19 cellular contexts compared by ENCODE assay signal in genomic region chr17:11140028-11140427, GRCh38.
DNase-seq lines count a peak whose midpoint lies in the region; ATAC-seq and TF ChIP-seq lines count a peak whose summit lies in the region.
"Had no signal": no experiment of that assay in that cellular context is flagged by ENCODE, and none has a peak within 500 bp of the region (broad histone marks: within the 10 kb centered on the region; RNA-seq: fewer than 3 reads in every experiment).

No MANE protein-coding gene starts in this region.

- intact Hi-C loops in sciatic nerve (cut with DNase I), result no loop called here

- H3K4me3 Mint-ChIP-seq in glutamatergic neuron (ENCODE audit: unreplicated experiment), result no peak overlapping the region
- H3K4me3 Mint-ChIP-seq in stimulated activated naive B cell treated with anti-CD40 and anti-IgM and Interleukin-4, amounts not matched to agents 10 μg/mL and 1 μg/mL and 100 μg/mL, for 72 hours, result no peak overlapping the region
- H3K4me3 Mint-ChIP-seq: H9, WTC11 had no signal

- DNase-seq in G401 (ENCODE audit: low spot score) (peak; percentile 27), cerebellar cortex (ENCODE audit: low spot score) (peak; percentile 16), inferior parietal cortex (ENCODE audit: extremely low spot score) (peak; percentile 84), sciatic nerve (ENCODE audit: low spot score) (peak; percentile 61), glutamatergic neuron (no peak), NCI-H748 treated with DMSO at 0.1 percent for 48 hours (lab: John Stamatoyannopoulos, UW) (no peak)
- no peak for DNase-seq in stimulated activated naive B cell treated with anti-CD40 and anti-IgM and Interleukin-4, amounts not matched to agents 10 μg/mL and 1 μg/mL and 100 μg/mL, for 72 hours
- DNase-seq: activated CD4-positive, alpha-beta T cell treated with anti-CD3 and anti-CD28 coated beads, Interleukin-2, amount 50 U/mL, for 4 hours; activated CD8-positive, alpha-beta memory T cell treated with anti-CD3 and anti-CD28 coated beads, Interleukin-2, amount 50 U/mL, for 48 hours; H9; lower lobe of right lung; NCI-H1417 treated with DMSO at 0.1 percent for 48 hours; NCI-H524; Peyer's patch; SK-N-SH; stomach; T-helper 9 cell had no signal

- no peak for TF ChIP-seq CTCF in glutamatergic neuron (IDR thresholded peaks at IDR 0.05; ENCODE audit: partially characterized antibody, unreplicated experiment)

- ATAC-seq in sciatic nerve, result peak; percentile 82
- ATAC-seq in stimulated activated naive B cell treated with anti-CD40 and anti-IgM and Interleukin-4, amounts not matched to agents 10 μg/mL and 1 μg/mL and 100 μg/mL, for 72 hours (replicated peaks), result no peak
- ATAC-seq: lower lobe of right lung, WTC11 had no signal

- in situ Hi-C loops in G401 (cut with HindIII; ENCODE audit: low sequenced_read_pairs), result no loop called here

- H3K9me3 Mint-ChIP-seq in glutamatergic neuron (ENCODE audit: unreplicated experiment), result no peaks in the 10 kb centered on the region
- H3K9me3 Mint-ChIP-seq in stimulated activated naive B cell treated with anti-CD40 and anti-IgM and Interleukin-4, amounts not matched to agents 10 μg/mL and 1 μg/mL and 100 μg/mL, for 72 hours, result peaks cover 3 to 4% of the 10 kb centered on the region in 2 donors
- H3K9me3 Mint-ChIP-seq: activated T-helper 2 cell treated with anti-CD3 and anti-CD28 coated beads, Interferon-gamma antibody, Interleukin-2, Interleukin-4, amounts not matched to agents 10 μg/mL and 5 μg/mL and 100 μg/mL, durations not matched to agents 14 hours and 24 hours and 36 hours; H9 had no signal

- H3K36me3 Mint-ChIP-seq in glutamatergic neuron (ENCODE audit: unreplicated experiment), result no peaks in the 10 kb centered on the region
- no peaks in the 10 kb centered on the region for H3K36me3 Mint-ChIP-seq in stimulated activated naive B cell treated with anti-CD40 and anti-IgM and Interleukin-4, amounts not matched to agents 10 μg/mL and 1 μg/mL and 100 μg/mL, for 72 hours

- no peak overlapping the region for H3K27ac Mint-ChIP-seq in glutamatergic neuron (ENCODE audit: unreplicated experiment)
- H3K27ac Mint-ChIP-seq in stimulated activated naive B cell treated with anti-CD40 and anti-IgM and Interleukin-4, amounts not matched to agents 10 μg/mL and 1 μg/mL and 100 μg/mL, for 72 hours, result no peak overlapping the region
- H3K27ac Mint-ChIP-seq: activated T-helper 2 cell treated with anti-CD3 and anti-CD28 coated beads, Interferon-gamma antibody, Interleukin-2, Interleukin-4, amounts not matched to agents 10 μg/mL and 5 μg/mL and 100 μg/mL, durations not matched to agents 14 hours and 24 hours and 36 hours; H9; WTC11 had no signal

- H3K27me3 Mint-ChIP-seq in glutamatergic neuron (ENCODE audit: unreplicated experiment), result no peaks in the 10 kb centered on the region
- peaks cover 0 to 6% of the 10 kb centered on the region in 2 donors for H3K27me3 Mint-ChIP-seq in stimulated activated naive B cell treated with anti-CD40 and anti-IgM and Interleukin-4, amounts not matched to agents 10 μg/mL and 1 μg/mL and 100 μg/mL, for 72 hours

- no peaks in the 10 kb centered on the region for H3K4me1 Mint-ChIP-seq in glutamatergic neuron (ENCODE audit: low read depth, unreplicated experiment)
- H3K4me1 Mint-ChIP-seq in stimulated activated naive B cell treated with anti-CD40 and anti-IgM and Interleukin-4, amounts not matched to agents 10 μg/mL and 1 μg/mL and 100 μg/mL, for 72 hours, result no peaks in the 10 kb centered on the region
- H3K4me1 Mint-ChIP-seq: WTC11 had no signal

Comparison
In these comparisons a context has a peak if more than half of its experiments do, and no peak if none do; other contexts are left out.
1. DNase-seq: peak in G401 (single experiment), cerebellar cortex (single experiment), inferior parietal cortex (single experiment) and sciatic nerve (single experiment); none in glutamatergic neuron (single experiment), NCI-H748 treated with DMSO at 0.1 percent for 48 hours (single experiment) and stimulated activated naive B cell treated with anti-CD40 and anti-IgM and Interleukin-4, amounts not matched to agents 10 μg/mL and 1 μg/mL and 100 μg/mL, for 72 hours (single experiment).